ENCODE assay signal across 1 cellular context in the genomic region with DNA sequence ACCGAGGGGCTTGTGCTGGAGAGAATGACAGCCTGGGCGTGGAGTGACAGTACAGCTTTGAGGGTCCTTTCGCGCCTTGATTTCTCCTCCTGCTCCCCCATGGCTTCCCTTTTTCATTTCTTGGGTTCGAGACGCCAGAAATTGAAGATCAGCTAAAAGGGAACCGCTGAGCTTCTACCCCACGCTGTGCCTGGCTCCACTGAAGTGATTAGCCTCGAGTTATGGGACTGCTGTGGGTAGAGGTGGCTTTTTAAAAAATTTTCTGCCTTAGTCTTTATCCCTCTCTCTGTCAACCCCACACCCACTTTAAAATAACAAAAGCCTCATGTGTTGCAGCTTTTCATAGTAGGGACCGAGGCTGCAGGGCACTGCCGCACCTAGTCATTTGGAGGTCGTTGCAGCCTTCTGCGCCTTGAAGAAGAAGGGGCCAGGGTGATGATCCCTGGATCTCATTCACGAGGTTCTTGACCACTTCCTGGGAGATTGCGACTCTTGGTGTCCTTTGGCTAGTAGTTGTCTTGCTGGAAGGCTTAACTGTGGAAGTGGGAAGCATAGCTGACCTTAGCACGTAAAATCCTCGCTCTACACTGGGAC.
TF ChIP-seq lines count a peak whose summit lies in the region.

No MANE protein-coding gene starts in this region.

TF ChIP-seq in K562, 482 proteins besides CTCF, POLR2A, EP300 and RAD21 (continued from another document):
- no peak for TF ChIP-seq E4F1 (CRISPR knock-in tag; IDR thresholded peaks at IDR 0.05; ENCODE audit: borderline replicate concordance)
- peak in 1 of 2 experiments; percentile 74 for TF ChIP-seq NCOA2 (IDR thresholded peaks at IDR 0.05; ENCODE audit: partially characterized antibody in 2 of 2)
- peak; percentile 35; the same call in 1 of the 2 replicates for TF ChIP-seq NKRF (IDR thresholded peaks at IDR 0.05; ENCODE audit: borderline replicate concordance)
- 0 out of 2 replicates have a peak, but pooled peaks have one; percentile 37 for TF ChIP-seq MITF (IDR thresholded peaks at IDR 0.05)
- TF ChIP-seq, protein P1, sequence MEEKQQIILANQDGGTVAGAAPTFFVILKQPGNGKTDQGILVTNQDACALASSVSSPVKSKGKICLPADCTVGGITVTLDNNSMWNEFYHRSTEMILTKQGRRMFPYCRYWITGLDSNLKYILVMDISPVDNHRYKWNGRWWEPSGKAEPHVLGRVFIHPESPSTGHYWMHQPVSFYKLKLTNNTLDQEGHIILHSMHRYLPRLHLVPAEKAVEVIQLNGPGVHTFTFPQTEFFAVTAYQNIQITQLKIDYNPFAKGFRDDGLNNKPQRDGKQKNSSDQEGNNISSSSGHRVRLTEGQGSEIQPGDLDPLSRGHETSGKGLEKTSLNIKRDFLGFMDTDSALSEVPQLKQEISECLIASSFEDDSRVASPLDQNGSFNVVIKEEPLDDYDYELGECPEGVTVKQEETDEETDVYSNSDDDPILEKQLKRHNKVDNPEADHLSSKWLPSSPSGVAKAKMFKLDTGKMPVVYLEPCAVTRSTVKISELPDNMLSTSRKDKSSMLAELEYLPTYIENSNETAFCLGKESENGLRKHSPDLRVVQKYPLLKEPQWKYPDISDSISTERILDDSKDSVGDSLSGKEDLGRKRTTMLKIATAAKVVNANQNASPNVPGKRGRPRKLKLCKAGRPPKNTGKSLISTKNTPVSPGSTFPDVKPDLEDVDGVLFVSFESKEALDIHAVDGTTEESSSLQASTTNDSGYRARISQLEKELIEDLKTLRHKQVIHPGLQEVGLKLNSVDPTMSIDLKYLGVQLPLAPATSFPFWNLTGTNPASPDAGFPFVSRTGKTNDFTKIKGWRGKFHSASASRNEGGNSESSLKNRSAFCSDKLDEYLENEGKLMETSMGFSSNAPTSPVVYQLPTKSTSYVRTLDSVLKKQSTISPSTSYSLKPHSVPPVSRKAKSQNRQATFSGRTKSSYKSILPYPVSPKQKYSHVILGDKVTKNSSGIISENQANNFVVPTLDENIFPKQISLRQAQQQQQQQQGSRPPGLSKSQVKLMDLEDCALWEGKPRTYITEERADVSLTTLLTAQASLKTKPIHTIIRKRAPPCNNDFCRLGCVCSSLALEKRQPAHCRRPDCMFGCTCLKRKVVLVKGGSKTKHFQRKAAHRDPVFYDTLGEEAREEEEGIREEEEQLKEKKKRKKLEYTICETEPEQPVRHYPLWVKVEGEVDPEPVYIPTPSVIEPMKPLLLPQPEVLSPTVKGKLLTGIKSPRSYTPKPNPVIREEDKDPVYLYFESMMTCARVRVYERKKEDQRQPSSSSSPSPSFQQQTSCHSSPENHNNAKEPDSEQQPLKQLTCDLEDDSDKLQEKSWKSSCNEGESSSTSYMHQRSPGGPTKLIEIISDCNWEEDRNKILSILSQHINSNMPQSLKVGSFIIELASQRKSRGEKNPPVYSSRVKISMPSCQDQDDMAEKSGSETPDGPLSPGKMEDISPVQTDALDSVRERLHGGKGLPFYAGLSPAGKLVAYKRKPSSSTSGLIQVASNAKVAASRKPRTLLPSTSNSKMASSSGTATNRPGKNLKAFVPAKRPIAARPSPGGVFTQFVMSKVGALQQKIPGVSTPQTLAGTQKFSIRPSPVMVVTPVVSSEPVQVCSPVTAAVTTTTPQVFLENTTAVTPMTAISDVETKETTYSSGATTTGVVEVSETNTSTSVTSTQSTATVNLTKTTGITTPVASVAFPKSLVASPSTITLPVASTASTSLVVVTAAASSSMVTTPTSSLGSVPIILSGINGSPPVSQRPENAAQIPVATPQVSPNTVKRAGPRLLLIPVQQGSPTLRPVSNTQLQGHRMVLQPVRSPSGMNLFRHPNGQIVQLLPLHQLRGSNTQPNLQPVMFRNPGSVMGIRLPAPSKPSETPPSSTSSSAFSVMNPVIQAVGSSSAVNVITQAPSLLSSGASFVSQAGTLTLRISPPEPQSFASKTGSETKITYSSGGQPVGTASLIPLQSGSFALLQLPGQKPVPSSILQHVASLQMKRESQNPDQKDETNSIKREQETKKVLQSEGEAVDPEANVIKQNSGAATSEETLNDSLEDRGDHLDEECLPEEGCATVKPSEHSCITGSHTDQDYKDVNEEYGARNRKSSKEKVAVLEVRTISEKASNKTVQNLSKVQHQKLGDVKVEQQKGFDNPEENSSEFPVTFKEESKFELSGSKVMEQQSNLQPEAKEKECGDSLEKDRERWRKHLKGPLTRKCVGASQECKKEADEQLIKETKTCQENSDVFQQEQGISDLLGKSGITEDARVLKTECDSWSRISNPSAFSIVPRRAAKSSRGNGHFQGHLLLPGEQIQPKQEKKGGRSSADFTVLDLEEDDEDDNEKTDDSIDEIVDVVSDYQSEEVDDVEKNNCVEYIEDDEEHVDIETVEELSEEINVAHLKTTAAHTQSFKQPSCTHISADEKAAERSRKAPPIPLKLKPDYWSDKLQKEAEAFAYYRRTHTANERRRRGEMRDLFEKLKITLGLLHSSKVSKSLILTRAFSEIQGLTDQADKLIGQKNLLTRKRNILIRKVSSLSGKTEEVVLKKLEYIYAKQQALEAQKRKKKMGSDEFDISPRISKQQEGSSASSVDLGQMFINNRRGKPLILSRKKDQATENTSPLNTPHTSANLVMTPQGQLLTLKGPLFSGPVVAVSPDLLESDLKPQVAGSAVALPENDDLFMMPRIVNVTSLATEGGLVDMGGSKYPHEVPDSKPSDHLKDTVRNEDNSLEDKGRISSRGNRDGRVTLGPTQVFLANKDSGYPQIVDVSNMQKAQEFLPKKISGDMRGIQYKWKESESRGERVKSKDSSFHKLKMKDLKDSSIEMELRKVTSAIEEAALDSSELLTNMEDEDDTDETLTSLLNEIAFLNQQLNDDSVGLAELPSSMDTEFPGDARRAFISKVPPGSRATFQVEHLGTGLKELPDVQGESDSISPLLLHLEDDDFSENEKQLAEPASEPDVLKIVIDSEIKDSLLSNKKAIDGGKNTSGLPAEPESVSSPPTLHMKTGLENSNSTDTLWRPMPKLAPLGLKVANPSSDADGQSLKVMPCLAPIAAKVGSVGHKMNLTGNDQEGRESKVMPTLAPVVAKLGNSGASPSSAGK (IDR thresholded peaks at IDR 0.05) = no peak; the same call in 1 of the 2 replicates
- TF ChIP-seq MAFK (IDR thresholded peaks at IDR 0.05; ENCODE audit: low read length) = no peak
- peak; percentile 48 for TF ChIP-seq KDM5B (IDR thresholded peaks at IDR 0.05; ENCODE audit: insufficient replicate concordance, low read depth, low read length)
- no peak for TF ChIP-seq ZNF175 (CRISPR knock-in tag; IDR thresholded peaks at IDR 0.05; ENCODE audit: low read depth)
- 0 out of 2 replicates have a peak, but pooled peaks have one; percentile 4 for TF ChIP-seq L3MBTL2 (IDR thresholded peaks at IDR 0.05)
- TF ChIP-seq HDAC1 (IDR thresholded peaks at IDR 0.05) = peak in 1 of 2 experiments; percentile 3; a peak in 1 of 4 replicates
- no peak for TF ChIP-seq XRCC5 (IDR thresholded peaks at IDR 0.05; ENCODE audit: low read depth, low read length)
- TF ChIP-seq CGGBP1 (CRISPR knock-in tag; IDR thresholded peaks at IDR 0.05) = no peak
- peak; percentile 44 for TF ChIP-seq CHD1 (IDR thresholded peaks at IDR 0.05; ENCODE audit: low read length)
- no peak for TF ChIP-seq ZBTB33 (CRISPR knock-in tag; IDR thresholded peaks at IDR 0.05)
- no peak for TF ChIP-seq ZSCAN32 (CRISPR knock-in tag; IDR thresholded peaks at IDR 0.05)
- TF ChIP-seq YY1 (IDR thresholded peaks at IDR 0.05; ENCODE audit: borderline replicate concordance in 1 of 3, control insufficient read depth in 1 of 3, extremely low read depth in 1 of 3, insufficient read depth in 3 of 3, insufficient read length in 1 of 3, insufficient replicate concordance in 2 of 3, low read depth in 1 of 3, low read length in 2 of 3) = peak in 1 of 3 experiments; percentile 13
- peak; percentile 29; the same call in 1 of the 2 replicates for TF ChIP-seq SPI1 (IDR thresholded peaks at IDR 0.05; ENCODE audit: borderline replicate concordance, low read depth, low read length)
- peak; percentile 8; the same call in 1 of the 2 replicates for TF ChIP-seq CXXC5 (CRISPR knock-in tag; IDR thresholded peaks at IDR 0.05)
- 0 out of 2 replicates have a peak, but pooled peaks have one; percentile 48 for TF ChIP-seq ETV1 (tag; conservative IDR thresholded peaks at IDR 0.05; ENCODE audit: low read depth)
